Comparison of ENCODE assay signal across 1 cellular context in genomic region chr15:43329960-43330779, GRCh38.
TF ChIP-seq lines count a peak whose summit lies in the region.

Gene LCMT2, minus strand, starts transcription at chr15:43330573. Its CDS starts 84 bp downstream, at chr15:43330489.

TF ChIP-seq in HepG2, 621 proteins besides CTCF, POLR2A, EP300 and RAD21 (continued from another document and continues in another):
- TF ChIP-seq ZNF512 (CRISPR knock-in tag; IDR thresholded peaks at IDR 0.05) (no peak), ZNF407 (CRISPR knock-in tag; IDR thresholded peaks at IDR 0.05; ENCODE audit: not compliant biosample characterization) (no peak), NR2F6 (IDR thresholded peaks at IDR 0.05) (peak; percentile 68), NR2F6 (CRISPR knock-in tag; IDR thresholded peaks at IDR 0.05) (peak; percentile 61), FOXA1 (IDR thresholded peaks at IDR 0.05) (no peak), FOXA1 (CRISPR knock-in tag; IDR thresholded peaks at IDR 0.05) (no peak), SALL1 (CRISPR knock-in tag; IDR thresholded peaks at IDR 0.05) (peak; percentile 84), ZSCAN5A (CRISPR knock-in tag; IDR thresholded peaks at IDR 0.05; ENCODE audit: borderline replicate concordance) (no peak), ATM (IDR thresholded peaks at IDR 0.05; ENCODE audit: borderline replicate concordance) (no peak), SPEN (CRISPR knock-in tag; IDR thresholded peaks at IDR 0.05; ENCODE audit: low read depth) (peak; percentile 62; the same call in 1 of the 2 replicates), MTF1 (CRISPR knock-in tag; IDR thresholded peaks at IDR 0.05) (no peak), ZBTB37 (CRISPR knock-in tag; IDR thresholded peaks at IDR 0.05) (peak; percentile 56; the same call in 1 of the 2 replicates), ZNF850 (CRISPR knock-in tag; conservative IDR thresholded peaks at IDR 0.05) (no peak), RARG (CRISPR knock-in tag; IDR thresholded peaks at IDR 0.05; ENCODE audit: low read depth) (no peak), ZNF7 (CRISPR knock-in tag; IDR thresholded peaks at IDR 0.05) (no peak), ASH2L (IDR thresholded peaks at IDR 0.05; ENCODE audit: insufficient read length, low read depth, low read length) (peak; percentile 98), PHF8 (CRISPR knock-in tag; IDR thresholded peaks at IDR 0.05) (peak; percentile 94), SAP130 (CRISPR knock-in tag; IDR thresholded peaks at IDR 0.05; ENCODE audit: low read depth) (peak; percentile 91), HMG20A (CRISPR knock-in tag; IDR thresholded peaks at IDR 0.05; ENCODE audit: borderline replicate concordance) (no peak), PREB (CRISPR knock-in tag; IDR thresholded peaks at IDR 0.05) (no peak), ZBTB40 (IDR thresholded peaks at IDR 0.05) (peak; percentile 72), ZBTB40 (CRISPR knock-in tag; IDR thresholded peaks at IDR 0.05) (no peak; the same call in 1 of the 2 replicates), ZNF18 (CRISPR knock-in tag; IDR thresholded peaks at IDR 0.05; ENCODE audit: insufficient replicate concordance) (no peak), ELF3 (CRISPR knock-in tag; IDR thresholded peaks at IDR 0.05) (peak; percentile 53; the same call in 1 of the 2 replicates), POGZ (CRISPR knock-in tag; IDR thresholded peaks at IDR 0.05) (peak; percentile 66), PRMT3 (CRISPR knock-in tag; IDR thresholded peaks at IDR 0.05; ENCODE audit: borderline replicate concordance, low read depth) (no peak), HMGXB4 (CRISPR knock-in tag; IDR thresholded peaks at IDR 0.05; ENCODE audit: borderline replicate concordance in 1 of 2, low read depth in 1 of 2) (peak; percentile 59 to 62; a peak in 3 of 4 replicates)
